In genomic region chr12:14630793-14631192, GRCh38 we compare ENCODE assay signal across 7 cellular contexts.
"Had no signal": no experiment of that assay in that cellular context is flagged by ENCODE, and none has a peak within 500 bp of the region (broad histone marks: within the 10 kb centered on the region; RNA-seq: fewer than 3 reads in every experiment).

No MANE protein-coding gene starts in this region.

- H3K36me3 ChIP-seq: ascending aorta, cardiac muscle cell, MG63 had no signal

- DNase-seq: KG1; NCI-H1436 treated with DMSO at 0.1 percent for 48 hours; NK-92 treated with Interleukin-12 subunit alpha and Interleukin-12 subunit beta, amount 100 ng/mL, for 24 hours had no signal

- H3K4me3 ChIP-seq: ascending aorta, cardiac muscle cell, MG63 had no signal

- H3K9me3 ChIP-seq: MG63 had no signal

- H3K27ac ChIP-seq: ascending aorta, cardiac muscle cell, VCaP had no signal

- H3K27me3 ChIP-seq: ascending aorta, cardiac muscle cell, MG63 had no signal
